ENCODE assay signal across 13 cellular contexts in genomic region chr15:62035256-62035908, GRCh38. TPM values are rescaled to one million over a fixed set of nuclear protein-coding genes. Genes with fewer than 3 reads are reported as not detected.
DNase-seq lines count a peak whose midpoint lies in the region; ATAC-seq, FAIRE-seq and TF ChIP-seq lines count a peak whose summit lies in the region.
"Had no signal": no experiment of that assay in that cellular context is flagged by ENCODE, and none has a peak within 500 bp of the region (broad histone marks: within the 10 kb centered on the region; RNA-seq: fewer than 3 reads in every experiment).

No MANE protein-coding gene starts in this region.

- POLR2A ChIA-PET in A549 (lab: Yijun Ruan, JAX), result no interaction called here
- POLR2A ChIA-PET in CD4-positive, alpha-beta memory T cell (lab: Charles Lee; ENCODE audit: partially characterized antibody), result interaction anchor here (2.8 kb wide), 1 partner anchor 25 kb away, joined by 10 read pairs; the partner anchor contains the start of gene VPS13C

- no peak for TF ChIP-seq RAD21 in A549 (conservative IDR thresholded peaks at IDR 0.05 in 1 of 2, IDR thresholded peaks at IDR 0.05 in 1 of 2)

- FAIRE-seq in A549 (lab: Jason Lieb, UNC), result no peak

- DNase-seq in A549 (ENCODE audit: low read depth in 1 of 2, low spot score in 1 of 2), result no peak
- DNase-seq in GM04503 (ENCODE audit: low read depth), result peak; percentile 49
- peak; percentile 54 for DNase-seq in adipocyte (ENCODE audit: low read depth)
- peak; percentile 53 for DNase-seq in foreskin melanocyte
- no peak for DNase-seq in ascending aorta (ENCODE audit: low spot score in 2 of 2)
- no peak for DNase-seq in CD4-positive, alpha-beta memory T cell
- no peak for DNase-seq in DMS153 treated with DMSO at 0.1 percent for 48 hours (lab: John Stamatoyannopoulos, UW; ENCODE audit: unreplicated experiment)
- DNase-seq in nucleus accumbens (lab: John Stamatoyannopoulos, UW), result no peak
- DNase-seq: activated CD4-positive, alpha-beta memory T cell treated with anti-CD3 and anti-CD28 coated beads for 36 hours; activated naive CD8-positive, alpha-beta T cell treated with anti-CD3 and anti-CD28 coated beads, Interleukin-2, amount 10 ng/mL, durations not matched to agents 7 days and 5 days; CD4-positive, alpha-beta T cell; NCI-H1092 treated with DMSO at 0.1 percent for 48 hours; stimulated activated CD4-positive, alpha-beta T cell treated with anti-CD3 and anti-CD28 coated beads, Interleukin-2, amount 100 ng/mL, for 48 hours had no signal

- H3K9me3 Mint-ChIP-seq in CD4-positive, alpha-beta memory T cell, result peaks cover 0 to 4% (median 0%) of the 10 kb centered on the region in 8 donors
- H3K9me3 Mint-ChIP-seq: CD4-positive, alpha-beta T cell had no signal

- H3K9ac ChIP-seq in adipocyte (ENCODE audit: low read length), result no peak overlapping the region

- no peak for TF ChIP-seq CTCF in A549 (IDR thresholded peaks at IDR 0.05)
- TF ChIP-seq CTCF in ascending aorta (IDR thresholded peaks at IDR 0.05), result no peak

- peak overlapping the region in 3 of 7 donors; percentile 5 to 62 (median 32) for H3K27ac Mint-ChIP-seq in CD4-positive, alpha-beta memory T cell
- H3K27ac Mint-ChIP-seq: activated CD4-positive, alpha-beta memory T cell treated with anti-CD3 and anti-CD28 coated beads for 36 hours; activated naive CD8-positive, alpha-beta T cell treated with anti-CD3 and anti-CD28 coated beads, Interleukin-2, amount 10 ng/mL, durations not matched to agents 7 days and 5 days; CD4-positive, alpha-beta T cell had no signal

- peaks cover 7 to 18% (median 15%) of the 10 kb centered on the region in 4 donors for H3K4me1 Mint-ChIP-seq in CD4-positive, alpha-beta memory T cell

- no peak for TF ChIP-seq POLR2A in A549 (IDR thresholded peaks at IDR 0.05; ENCODE audit: low read length)

- peaks cover 11% of the 10 kb centered on the region for H3K4me1 ChIP-seq in A549
- peaks cover 17% of the 10 kb centered on the region for H3K4me1 ChIP-seq in adipocyte (ENCODE audit: control insufficient read depth, insufficient read depth, low read length)
- peaks cover 0 to 3% of the 10 kb centered on the region in 2 donors for H3K4me1 ChIP-seq in ascending aorta
- peaks cover 10% of the 10 kb centered on the region for H3K4me1 ChIP-seq in CD4-positive, alpha-beta memory T cell (ENCODE audit: insufficient read depth, low read length)

- no peak overlapping the region for H3K4me3 ChIP-seq in A549
- H3K4me3 ChIP-seq in adipocyte (ENCODE audit: low read length), result no peak overlapping the region
- no peak overlapping the region for H3K4me3 ChIP-seq in ascending aorta
- H3K4me3 ChIP-seq in CD4-positive, alpha-beta memory T cell (ENCODE audit: low read length in 2 of 2), result no peak overlapping the region

- peak overlapping the region; percentile 16; the same call in 2 of the 3 replicates for H3K4me2 ChIP-seq in A549

- WGBS in A549 (ENCODE audit: missing lambda C conversion rate), result 38% methylated on average over 2 of the region's 2 CpGs

- no peak for TF ChIP-seq EP300 in A549 (IDR thresholded peaks at IDR 0.05)

- CTCF ChIA-PET in A549 (lab: Yijun Ruan, JAX), result interaction anchor here (1.1 to 1.2 kb wide), 2 partner anchors 10 to 13 kb away, joined by 3 read pairs; no protein-coding TSS in a partner anchor
- CTCF ChIA-PET in CD4-positive, alpha-beta memory T cell (lab: Charles Lee; ENCODE audit: partially characterized antibody), result interaction anchor here (0.9 to 1.1 kb wide), 2 partner anchors 25 to 32 kb away, joined by 3 read pairs; partner anchors contain the start of genes C2CD4A and VPS13C

- peak; percentile 62 to 65; a peak in 4 of 6 replicates for ATAC-seq in A549

- intact Hi-C loops in ascending aorta (cut with DNase I), result no loop called here
- intact Hi-C loops in CD4-positive, alpha-beta memory T cell (cut with micrococcal nuclease), result no loop called here

- H3K27me3 ChIP-seq in adipocyte (replicated peaks; ENCODE audit: control insufficient read depth, insufficient read depth, low read length) (no peaks in the 10 kb centered on the region), ascending aorta (no peaks in the 10 kb centered on the region)
- no peaks in the 10 kb centered on the region for H3K27me3 ChIP-seq in CD4-positive, alpha-beta memory T cell (ENCODE audit: insufficient read depth, low read length)

- H3K9me3 ChIP-seq in A549, result no peaks in the 10 kb centered on the region
- no peaks in the 10 kb centered on the region for H3K9me3 ChIP-seq in adipocyte (ENCODE audit: control insufficient read depth, low read length)
- H3K9me3 ChIP-seq in ascending aorta, result no peaks in the 10 kb centered on the region
- no peaks in the 10 kb centered on the region for H3K9me3 ChIP-seq in CD4-positive, alpha-beta memory T cell (ENCODE audit: control insufficient read depth in 1 of 2, low read length in 2 of 2)

- peaks cover 37 to 40% of the 10 kb centered on the region in 2 donors for H3K36me3 Mint-ChIP-seq in CD4-positive, alpha-beta memory T cell

- H3K36me3 ChIP-seq in adipocyte (ENCODE audit: control insufficient read depth, insufficient read depth, low read length, severe bottlenecking), result peaks cover 21% of the 10 kb centered on the region
- peaks cover 0 to 14% of the 10 kb centered on the region in 2 donors for H3K36me3 ChIP-seq in ascending aorta
- peaks cover 6% of the 10 kb centered on the region for H3K36me3 ChIP-seq in CD4-positive, alpha-beta memory T cell (ENCODE audit: insufficient read depth, low read length)

- H3K27ac ChIP-seq in A549, result no peak overlapping the region
- H3K27ac ChIP-seq in ascending aorta, result peak overlapping the region in 1 of 2 donors; percentile 19
- H3K27ac ChIP-seq in CD4-positive, alpha-beta memory T cell (ENCODE audit: low read depth, low read length), result no peak overlapping the region

- no peak overlapping the region for H3K4me3 Mint-ChIP-seq in CD4-positive, alpha-beta memory T cell
- H3K4me3 Mint-ChIP-seq: activated CD4-positive, alpha-beta memory T cell treated with anti-CD3 and anti-CD28 coated beads for 36 hours; activated naive CD8-positive, alpha-beta T cell treated with anti-CD3 and anti-CD28 coated beads, Interleukin-2, amount 10 ng/mL, durations not matched to agents 7 days and 5 days; CD4-positive, alpha-beta T cell had no signal

- H3K27me3 Mint-ChIP-seq in CD4-positive, alpha-beta memory T cell, result no peaks in the 10 kb centered on the region
- H3K27me3 Mint-ChIP-seq: activated CD4-positive, alpha-beta memory T cell treated with anti-CD3 and anti-CD28 coated beads for 36 hours; activated naive CD8-positive, alpha-beta T cell treated with anti-CD3 and anti-CD28 coated beads, Interleukin-2, amount 10 ng/mL, durations not matched to agents 7 days and 5 days; CD4-positive, alpha-beta T cell had no signal

TF ChIP-seq in A549, 52 proteins besides CTCF, POLR2A, EP300 and RAD21 (continues in another document):
- TF ChIP-seq ZC3H11A (IDR thresholded peaks at IDR 0.05) (no peak), HEYL (CRISPR knock-in tag; IDR thresholded peaks at IDR 0.05) (no peak), MYC (IDR thresholded peaks at IDR 0.05; ENCODE audit: borderline replicate concordance, low read length) (no peak), HDAC2 (IDR thresholded peaks at IDR 0.05) (no peak)
- TF ChIP-seq, protein P1, sequence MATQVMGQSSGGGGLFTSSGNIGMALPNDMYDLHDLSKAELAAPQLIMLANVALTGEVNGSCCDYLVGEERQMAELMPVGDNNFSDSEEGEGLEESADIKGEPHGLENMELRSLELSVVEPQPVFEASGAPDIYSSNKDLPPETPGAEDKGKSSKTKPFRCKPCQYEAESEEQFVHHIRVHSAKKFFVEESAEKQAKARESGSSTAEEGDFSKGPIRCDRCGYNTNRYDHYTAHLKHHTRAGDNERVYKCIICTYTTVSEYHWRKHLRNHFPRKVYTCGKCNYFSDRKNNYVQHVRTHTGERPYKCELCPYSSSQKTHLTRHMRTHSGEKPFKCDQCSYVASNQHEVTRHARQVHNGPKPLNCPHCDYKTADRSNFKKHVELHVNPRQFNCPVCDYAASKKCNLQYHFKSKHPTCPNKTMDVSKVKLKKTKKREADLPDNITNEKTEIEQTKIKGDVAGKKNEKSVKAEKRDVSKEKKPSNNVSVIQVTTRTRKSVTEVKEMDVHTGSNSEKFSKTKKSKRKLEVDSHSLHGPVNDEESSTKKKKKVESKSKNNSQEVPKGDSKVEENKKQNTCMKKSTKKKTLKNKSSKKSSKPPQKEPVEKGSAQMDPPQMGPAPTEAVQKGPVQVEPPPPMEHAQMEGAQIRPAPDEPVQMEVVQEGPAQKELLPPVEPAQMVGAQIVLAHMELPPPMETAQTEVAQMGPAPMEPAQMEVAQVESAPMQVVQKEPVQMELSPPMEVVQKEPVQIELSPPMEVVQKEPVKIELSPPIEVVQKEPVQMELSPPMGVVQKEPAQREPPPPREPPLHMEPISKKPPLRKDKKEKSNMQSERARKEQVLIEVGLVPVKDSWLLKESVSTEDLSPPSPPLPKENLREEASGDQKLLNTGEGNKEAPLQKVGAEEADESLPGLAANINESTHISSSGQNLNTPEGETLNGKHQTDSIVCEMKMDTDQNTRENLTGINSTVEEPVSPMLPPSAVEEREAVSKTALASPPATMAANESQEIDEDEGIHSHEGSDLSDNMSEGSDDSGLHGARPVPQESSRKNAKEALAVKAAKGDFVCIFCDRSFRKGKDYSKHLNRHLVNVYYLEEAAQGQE (IDR thresholded peaks at IDR 0.05), result no peak

RNA-seq across cellular contexts. Expression of gene VPS13C, which starts 24.9 kb away (rescaled TPM):
- polyA plus RNA-seq in A549 (2011; rRNA removed), result 26.5 and 29.5 TPM in 2 replicates
- 2.4 and 2.6 TPM in 2 replicates for polyA plus RNA-seq in A549 (2012; cell fraction: cytosol; rRNA removed)
- 4.2 and 8.5 TPM in 2 replicates for polyA plus RNA-seq in A549 (2012; cell fraction: nucleus; rRNA removed)
- polyA plus RNA-seq in A549 (2017; fragmentation: RNase III; extraction: RNeasy Plus Mini Kit Qiagen cat#74134 plus additional on column Dnase treatment), result 12.2 to 13.2 TPM (median 13.0 TPM) in 3 replicates
- 57.2 and 69.6 TPM in 2 replicates for polyA minus RNA-seq in A549 (2011; rRNA and poly(A)+ RNA removed)
- total RNA-seq in ascending aorta, result 33.6 TPM
- 100 to 1,000 TPM; 144 to 148 TPM for total RNA-seq in CD4-positive, alpha-beta memory T cell
- 10 to 100 TPM; 10.6 to 20.5 TPM for polyA plus RNA-seq in CD4-positive, alpha-beta memory T cell

RNA-seq across cellular contexts. Expression of gene C2CD4A, which starts 31.4 kb away (rescaled TPM):
- polyA plus RNA-seq in A549 (2011; rRNA removed), result 0.04 TPM in 1 of 2 replicates, not detected in the other
- polyA plus RNA-seq in A549 (2012; cell fraction: cytosol; rRNA removed), result 0.03 TPM in 2 replicates
- 0.05 and 0.09 TPM in 2 replicates for polyA plus RNA-seq in A549 (2012; cell fraction: nucleus; rRNA removed)
- 0.10 to 0.32 TPM (median 0.21 TPM) in 3 replicates for polyA plus RNA-seq in A549 (2017; fragmentation: RNase III; extraction: RNeasy Plus Mini Kit Qiagen cat#74134 plus additional on column Dnase treatment)
- not detected in 2 replicates for polyA minus RNA-seq in A549 (2011; rRNA and poly(A)+ RNA removed)
- total RNA-seq in ascending aorta, result not detected
- under 1 TPM in 1 of 2 experiments, not detected in 1; 0.11 TPM for total RNA-seq in CD4-positive, alpha-beta memory T cell
- under 1 TPM in 1 of 2 donors, not detected in 1; 0.08 TPM for polyA plus RNA-seq in CD4-positive, alpha-beta memory T cell
- total RNA-seq: activated naive CD8-positive, alpha-beta T cell treated with anti-CD3 and anti-CD28 coated beads, Interleukin-2, amount 10 ng/mL, durations not matched to agents 7 days and 5 days had no signal

Comparison
In these comparisons a context has a peak if more than half of its experiments do, and no peak if none do; other contexts are left out.
1. DNase-seq: peak in GM04503 (single experiment), adipocyte (single experiment) and foreskin melanocyte (single experiment); none in A549 (0 of 2), ascending aorta (0 of 2), CD4-positive, alpha-beta memory T cell (0 of 5), DMS153 treated with DMSO at 0.1 percent for 48 hours (single experiment) and nucleus accumbens (0 of 56).